In genomic region chr7:24284699-24285506, GRCh38 we compare ENCODE assay signal across 10 cellular contexts. TPM values are rescaled to one million over a fixed set of nuclear protein-coding genes. Genes with fewer than 3 reads are reported as not detected.
DNase-seq lines count a peak whose midpoint lies in the region; ATAC-seq, FAIRE-seq and TF ChIP-seq lines count a peak whose summit lies in the region.
"Had no signal": no experiment of that assay in that cellular context is flagged by ENCODE, and none has a peak within 500 bp of the region (broad histone marks: within the 10 kb centered on the region; RNA-seq: fewer than 3 reads in every experiment).

No MANE protein-coding gene starts in this region.

- H3K36me3 ChIP-seq in BE2C (no peaks in the 10 kb centered on the region), bronchial epithelial cell (ENCODE audit: control insufficient read depth, insufficient read depth, low read length) (no peaks in the 10 kb centered on the region)
- H3K36me3 ChIP-seq: SJSA1 had no signal

- H3K4me1 ChIP-seq in BE2C: no peaks in the 10 kb centered on the region

- no peak overlapping the region for H3K27ac Mint-ChIP-seq in nephron

- ATAC-seq in GM19351 (IDR thresholded peaks at IDR 0.05; ENCODE audit: unreplicated experiment) (peak; percentile 53), HG03521 (IDR thresholded peaks at IDR 0.05; ENCODE audit: unreplicated experiment) (no peak)

- H3K27ac ChIP-seq in substantia nigra (ENCODE audit: low read depth, low read length, poor library complexity, severe bottlenecking): no peak overlapping the region
- H3K27ac ChIP-seq: SJSA1 had no signal

- H3K4me3 ChIP-seq in BE2C (ENCODE audit: low read depth, low read length) (peak overlapping the region; percentile 49), bronchial epithelial cell (ENCODE audit: low read depth, low read length) (no peak overlapping the region)
- H3K4me3 ChIP-seq: SJSA1 had no signal

- peak overlapping the region; percentile 51 to 69 (median 66) for H3K4me3 Mint-ChIP-seq in nephron

- no peaks in the 10 kb centered on the region for H3K4me1 Mint-ChIP-seq in nephron

- no peaks in the 10 kb centered on the region for H3K36me3 Mint-ChIP-seq in nephron (ENCODE audit: low read depth)

- no peaks in the 10 kb centered on the region for H3K9me3 ChIP-seq in BE2C
- H3K9me3 ChIP-seq: SJSA1 had no signal

- FAIRE-seq in bronchial epithelial cell (lab: Jason Lieb, UNC): no peak

- TF ChIP-seq CTCF in BE2C (IDR thresholded peaks at IDR 0.05; ENCODE audit: low read depth, low read length) (no peak; the same call in 1 of the 2 replicates), bronchial epithelial cell (IDR thresholded peaks at IDR 0.05; ENCODE audit: insufficient read depth, low read length, severe bottlenecking) (peak; percentile 12), nephron (IDR thresholded peaks at IDR 0.05; ENCODE audit: unreplicated experiment in 3 of 3) (no peak)

- H3K27me3 ChIP-seq in BE2C (peaks cover 66% of the 10 kb centered on the region), bronchial epithelial cell (ENCODE audit: control insufficient read depth, insufficient read depth, low read length) (peaks cover 29% of the 10 kb centered on the region)

- DNase-seq in BE2C: no peak
- DNase-seq in bronchial epithelial cell (ENCODE audit: low read depth): no peak
- DNase-seq in NCI-H510A (lab: John Stamatoyannopoulos, UW): no peak
- DNase-seq in activated gamma-delta T cell (lab: John Stamatoyannopoulos, UW): no peak
- no peak for DNase-seq in substantia nigra (lab: John Stamatoyannopoulos, UW)
- DNase-seq: NCI-H1417 treated with DMSO at 0.1 percent for 48 hours had no signal

- peaks cover 27% of the 10 kb centered on the region for H3K27me3 Mint-ChIP-seq in nephron (ENCODE audit: low read depth)

- no peaks in the 10 kb centered on the region for H3K9me3 Mint-ChIP-seq in nephron

RNA-seq across cellular contexts. Expression of gene NPY, which starts 0.9 kb away (rescaled TPM):
- 19.5 TPM for polyA plus RNA-seq in BE2C (2012; ENCODE audit: insufficient read depth, insufficient read length, low read depth)
- not detected in 2 replicates for total RNA-seq in bronchial epithelial cell
- total RNA-seq: SJSA1 had no signal
